In the genomic region with DNA sequence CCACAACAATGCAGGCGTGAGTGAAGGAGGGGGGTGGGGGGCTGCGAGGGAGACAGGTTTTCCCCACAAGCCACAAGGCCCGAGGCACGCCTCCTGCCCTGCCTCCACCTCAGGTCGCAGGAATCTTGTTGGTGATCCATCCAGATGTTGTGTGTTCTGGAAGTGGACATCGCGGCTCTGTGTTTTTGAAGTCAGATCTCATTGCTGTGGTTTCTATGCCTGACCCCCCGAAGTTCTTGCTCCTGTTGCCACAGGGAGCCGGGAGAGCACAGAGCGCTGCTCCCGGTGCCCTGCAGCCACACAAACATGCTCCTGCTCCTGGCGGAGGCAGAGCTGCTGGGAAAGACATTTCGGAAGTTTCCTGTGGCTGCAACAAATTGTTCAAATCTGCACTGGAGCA, we compare ENCODE assay signal across 17 cellular contexts.
"Had no signal": no experiment of that assay in that cellular context is flagged by ENCODE, and none has a peak within 500 bp of the region (broad histone marks: within the 10 kb centered on the region; RNA-seq: fewer than 3 reads in every experiment).

No MANE protein-coding gene starts in this region.

- FAIRE-seq: colon, small intestine had no signal

- H3K4me3 Mint-ChIP-seq: activated CD4-positive, alpha-beta T cell treated with anti-CD3 and anti-CD28 coated beads, Interleukin-2, amount 10 ng/mL, durations not matched to agents 7 days and 5 days; activated CD8-positive, alpha-beta T cell treated with anti-CD3 and anti-CD28 coated beads, Interleukin-2, amount 10 ng/mL, durations not matched to agents 7 days and 5 days; activated naive CD4-positive, alpha-beta T cell treated with anti-CD3 and anti-CD28 coated beads for 36 hours; activated T-cell treated with anti-CD3 and anti-CD28 coated beads, Interleukin-2, amount 50 U/mL, for 24 hours; mesothelial cell of epicardium; stimulated activated memory B cell treated with anti-CD40 and anti-IgM and Interleukin-4, amounts not matched to agents 10 μg/mL and 1 μg/mL and 100 μg/mL, for 72 hours had no signal

- H3K27me3 Mint-ChIP-seq: activated CD4-positive, alpha-beta T cell treated with anti-CD3 and anti-CD28 coated beads, Interleukin-2, amount 10 ng/mL, durations not matched to agents 7 days and 5 days; activated T-cell treated with anti-CD3 and anti-CD28 coated beads, Interleukin-2, amount 50 U/mL, for 24 hours; stimulated activated memory B cell treated with anti-CD40 and anti-IgM and Interleukin-4, amounts not matched to agents 10 μg/mL and 1 μg/mL and 100 μg/mL, for 72 hours had no signal

- H3K27ac Mint-ChIP-seq: activated CD4-positive, alpha-beta T cell treated with anti-CD3 and anti-CD28 coated beads, Interleukin-2, amount 10 ng/mL, durations not matched to agents 7 days and 5 days; activated CD8-positive, alpha-beta T cell treated with anti-CD3 and anti-CD28 coated beads, Interleukin-2, amount 10 ng/mL, durations not matched to agents 7 days and 5 days; activated naive CD4-positive, alpha-beta T cell treated with anti-CD3 and anti-CD28 coated beads for 36 hours; activated T-cell treated with anti-CD3 and anti-CD28 coated beads, Interleukin-2, amount 50 U/mL, for 24 hours; activated T-helper 2 cell treated with anti-CD3 and anti-CD28 coated beads, Interferon-gamma antibody, Interleukin-2, Interleukin-4, amounts not matched to agents 10 μg/mL and 5 μg/mL and 100 μg/mL, durations not matched to agents 14 hours and 24 hours and 36 hours; mesothelial cell of epicardium; stimulated activated memory B cell treated with anti-CD40 and anti-IgM and Interleukin-4, amounts not matched to agents 10 μg/mL and 1 μg/mL and 100 μg/mL, for 72 hours had no signal

- H3K4me1 Mint-ChIP-seq: activated CD4-positive, alpha-beta T cell treated with anti-CD3 and anti-CD28 coated beads, Interleukin-2, amount 10 ng/mL, durations not matched to agents 7 days and 5 days; stimulated activated memory B cell treated with anti-CD40 and anti-IgM and Interleukin-4, amounts not matched to agents 10 μg/mL and 1 μg/mL and 100 μg/mL, for 72 hours had no signal

- H3K9me3 Mint-ChIP-seq: activated CD4-positive, alpha-beta T cell treated with anti-CD3 and anti-CD28 coated beads, Interleukin-2, amount 10 ng/mL, durations not matched to agents 7 days and 5 days; activated naive CD4-positive, alpha-beta T cell treated with anti-CD3 and anti-CD28 coated beads for 36 hours; activated T-cell treated with anti-CD3 and anti-CD28 coated beads, Interleukin-2, amount 50 U/mL, for 24 hours; activated T-helper 2 cell treated with anti-CD3 and anti-CD28 coated beads, Interferon-gamma antibody, Interleukin-2, Interleukin-4, amounts not matched to agents 10 μg/mL and 5 μg/mL and 100 μg/mL, durations not matched to agents 14 hours and 24 hours and 36 hours; mesothelial cell of epicardium had no signal

- H3K9me3 ChIP-seq: body of pancreas, gastroesophageal sphincter, heart left ventricle, right lobe of liver, testis had no signal

- DNase-seq: activated CD4-positive, alpha-beta T cell treated with anti-CD3 and anti-CD28 coated beads, Interleukin-2, amount 10 ng/mL, durations not matched to agents 7 days and 5 days; activated CD8-positive, alpha-beta T cell treated with anti-CD3 and anti-CD28 coated beads, Interleukin-2, amount 10 ng/mL, durations not matched to agents 7 days and 5 days; activated naive CD4-positive, alpha-beta T cell treated with anti-CD3 and anti-CD28 coated beads for 36 hours; activated T-cell treated with anti-CD3 and anti-CD28 coated beads, Interleukin-2, amount 50 U/mL, for 24 hours; body of pancreas; caudate nucleus; heart left ventricle; right lobe of liver; small intestine; stimulated activated CD4-positive, alpha-beta T cell treated with anti-CD3 and anti-CD28 coated beads, Interleukin-4, amount 100 ng/mL, for 24 hours; T1000; testis had no signal

- H3K4me1 ChIP-seq: body of pancreas, gastroesophageal sphincter, testis had no signal

- H3K27me3 ChIP-seq: body of pancreas, gastroesophageal sphincter, heart left ventricle, right lobe of liver, testis had no signal

- H3K36me3 ChIP-seq: gastroesophageal sphincter, heart left ventricle, right lobe of liver had no signal

- H3K27ac ChIP-seq: body of pancreas, gastroesophageal sphincter, testis had no signal

- H3K4me3 ChIP-seq: body of pancreas, gastroesophageal sphincter, heart left ventricle, right lobe of liver, testis had no signal

- H3K36me3 Mint-ChIP-seq: mesothelial cell of epicardium had no signal
